Comparison of ENCODE assay signal across 1 cellular context in genomic region chr16:22162658-22163009, GRCh38.
TF ChIP-seq lines count a peak whose summit lies in the region.

No MANE protein-coding gene starts in this region.

TF ChIP-seq in WTC11, 78 proteins besides CTCF, POLR2A, EP300 and RAD21 (continued from another document):
- no peak for TF ChIP-seq PRDM15 (CRISPR knock-in tag; IDR thresholded peaks at IDR 0.05)
- no peak for TF ChIP-seq ATF3 (CRISPR knock-in tag; conservative IDR thresholded peaks at IDR 0.05)
- no peak for TF ChIP-seq ZNF423 (CRISPR knock-in tag; IDR thresholded peaks at IDR 0.05)
- no peak for TF ChIP-seq PRRX2 (CRISPR knock-in tag; IDR thresholded peaks at IDR 0.05)
- TF ChIP-seq ZNF263 (CRISPR knock-in tag; IDR thresholded peaks at IDR 0.05; ENCODE audit: low read depth) = no peak
- TF ChIP-seq ZNF671 (CRISPR knock-in tag; IDR thresholded peaks at IDR 0.05) = no peak
- no peak for TF ChIP-seq USF2 (CRISPR knock-in tag; IDR thresholded peaks at IDR 0.05)
- no peak for TF ChIP-seq STAT6 (CRISPR knock-in tag; conservative IDR thresholded peaks at IDR 0.05; ENCODE audit: low read depth)
